In the genomic region with DNA sequence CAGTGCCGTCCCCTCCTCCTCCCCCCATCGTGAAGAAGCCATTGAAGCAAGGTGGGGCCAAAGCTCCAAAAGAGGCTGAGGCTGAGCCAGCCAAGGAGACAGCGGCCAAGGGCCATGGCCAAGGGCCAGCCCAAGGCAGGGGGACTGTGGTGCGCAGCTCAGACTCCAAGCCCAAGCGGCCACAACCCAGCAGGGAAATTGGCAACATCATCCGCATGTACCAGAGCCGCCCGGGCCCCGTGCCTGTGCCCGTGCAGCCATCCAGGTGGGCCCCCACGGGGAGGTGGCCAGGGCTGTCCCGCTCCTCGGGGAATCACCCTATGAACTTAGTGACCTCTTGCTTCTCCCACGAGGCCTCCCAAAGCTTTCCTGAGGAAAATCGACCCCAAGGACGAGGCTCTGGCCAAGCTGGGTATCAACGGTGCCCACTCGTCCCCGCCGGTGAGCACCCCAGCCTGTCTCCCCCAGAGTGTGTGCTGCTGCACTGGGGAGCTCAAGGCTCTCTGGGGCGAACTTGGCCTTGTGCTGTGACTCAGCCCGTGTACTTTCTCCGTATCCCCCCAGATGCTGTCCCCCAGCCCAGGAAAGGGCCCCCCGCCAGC, we compare ENCODE assay signal across 1 cellular context.
TF ChIP-seq lines count a peak whose summit lies in the region.

No MANE protein-coding gene starts in this region.

TF ChIP-seq in H1, 55 proteins besides CTCF, POLR2A, EP300 and RAD21:
- TF ChIP-seq SRF (IDR thresholded peaks at IDR 0.05; ENCODE audit: low read depth, low read length) = no peak
- TF ChIP-seq MAX (IDR thresholded peaks at IDR 0.05) = no peak
- no peak for TF ChIP-seq CREB1 (IDR thresholded peaks at IDR 0.05)
- no peak for TF ChIP-seq BCL11A (IDR thresholded peaks at IDR 0.05; ENCODE audit: low read depth in 2 of 2, low read length in 2 of 2)
- no peak for TF ChIP-seq TAF1 (IDR thresholded peaks at IDR 0.05; ENCODE audit: low read depth, low read length)
- no peak for TF ChIP-seq SIN3A (conservative IDR thresholded peaks at IDR 0.05 in 1 of 2, IDR thresholded peaks at IDR 0.05 in 1 of 2; ENCODE audit: low read depth in 1 of 2, low read length in 2 of 2)
- TF ChIP-seq HDAC2 (IDR thresholded peaks at IDR 0.05; ENCODE audit: borderline replicate concordance in 1 of 2, low read depth in 2 of 2, low read length in 2 of 2) = no peak
- no peak for TF ChIP-seq CBX8 (IDR thresholded peaks at IDR 0.05; ENCODE audit: borderline replicate concordance, low read depth, low read length)
- TF ChIP-seq JUN (IDR thresholded peaks at IDR 0.05; ENCODE audit: low read depth, low read length) = no peak
- TF ChIP-seq RBBP5 (IDR thresholded peaks at IDR 0.05; ENCODE audit: borderline replicate concordance, low read depth, low read length) = no peak
- TF ChIP-seq PHF8 (conservative IDR thresholded peaks at IDR 0.05; ENCODE audit: low read depth, low read length) = no peak
- no peak for TF ChIP-seq ATF3 (IDR thresholded peaks at IDR 0.05; ENCODE audit: insufficient read depth, low read depth, low read length)
- TF ChIP-seq BACH1 (IDR thresholded peaks at IDR 0.05; ENCODE audit: low read length) = no peak
- no peak for TF ChIP-seq EGR1 (IDR thresholded peaks at IDR 0.05; ENCODE audit: borderline replicate concordance, low read depth, low read length)
- no peak for TF ChIP-seq SAP30 (IDR thresholded peaks at IDR 0.05; ENCODE audit: insufficient read depth, insufficient replicate concordance, low read length)
- TF ChIP-seq, protein P1, sequence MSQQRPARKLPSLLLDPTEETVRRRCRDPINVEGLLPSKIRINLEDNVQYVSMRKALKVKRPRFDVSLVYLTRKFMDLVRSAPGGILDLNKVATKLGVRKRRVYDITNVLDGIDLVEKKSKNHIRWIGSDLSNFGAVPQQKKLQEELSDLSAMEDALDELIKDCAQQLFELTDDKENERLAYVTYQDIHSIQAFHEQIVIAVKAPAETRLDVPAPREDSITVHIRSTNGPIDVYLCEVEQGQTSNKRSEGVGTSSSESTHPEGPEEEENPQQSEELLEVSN (IDR thresholded peaks at IDR 0.05) = no peak
